In genomic region chr1:164644774-164645634, GRCh38 we compare ENCODE assay signal across 11 cellular contexts.
DNase-seq lines count a peak whose midpoint lies in the region; ATAC-seq and TF ChIP-seq lines count a peak whose summit lies in the region.
"Had no signal": no experiment of that assay in that cellular context is flagged by ENCODE, and none has a peak within 500 bp of the region (broad histone marks: within the 10 kb centered on the region; RNA-seq: fewer than 3 reads in every experiment).

No MANE protein-coding gene starts in this region.

- no peaks in the 10 kb centered on the region for H3K27me3 ChIP-seq in HUES48 (ENCODE audit: control insufficient read depth, insufficient read depth, low read length)
- H3K27me3 ChIP-seq in subcutaneous abdominal adipose tissue (ENCODE audit: control insufficient read depth in 5 of 5, insufficient read depth in 4 of 5, low read length in 5 of 5), result no peaks in the 10 kb centered on the region
- no peaks in the 10 kb centered on the region for H3K27me3 ChIP-seq in neuronal stem cell (ENCODE audit: control insufficient read depth in 3 of 3, insufficient read depth in 3 of 3, low read depth in 1 of 3, low read length in 3 of 3)

- peak overlapping the region; percentile 86 for H3K27ac Mint-ChIP-seq in glutamatergic neuron (ENCODE audit: unreplicated experiment)
- H3K27ac Mint-ChIP-seq: naive B cell had no signal

- peaks cover 23% of the 10 kb centered on the region for H3K4me1 Mint-ChIP-seq in glutamatergic neuron (ENCODE audit: low read depth, unreplicated experiment)
- H3K4me1 Mint-ChIP-seq: naive B cell had no signal

- no peak overlapping the region for H4K8ac ChIP-seq in neuronal stem cell (ENCODE audit: low read depth, low read length)

- no peak overlapping the region for H2AFZ ChIP-seq in neuronal stem cell (ENCODE audit: low read length)

- no peak overlapping the region for H3K23ac ChIP-seq in neuronal stem cell (ENCODE audit: low read depth, low read length, poor library complexity)

- H3K4me3 ChIP-seq in HUES48 (ENCODE audit: low read depth, low read length), result no peak overlapping the region
- H3K4me3 ChIP-seq in subcutaneous abdominal adipose tissue (ENCODE audit: low read depth in 1 of 5, low read length in 5 of 5), result no peak overlapping the region
- H3K4me3 ChIP-seq in neuronal stem cell (ENCODE audit: low read length in 2 of 2), result no peak overlapping the region

- no peak overlapping the region for H2BK5ac ChIP-seq in neuronal stem cell (ENCODE audit: low read length)

- no peak overlapping the region for H2BK12ac ChIP-seq in neuronal stem cell (ENCODE audit: low read length)

- H3K27me3 Mint-ChIP-seq in glutamatergic neuron (ENCODE audit: unreplicated experiment), result peaks cover 2% of the 10 kb centered on the region

- H2BK15ac ChIP-seq in neuronal stem cell (ENCODE audit: low read length), result no peak overlapping the region

- WGBS in neuronal stem cell (ENCODE audit: extremely low coverage in 2 of 2, insufficient read length in 2 of 2, insufficient replicate concordance in 1 of 2), 2 donors, result no CpG with 5 or more reads among the region's 6 CpGs

- H2BK120ac ChIP-seq in neuronal stem cell (ENCODE audit: low read depth, low read length), result no peak overlapping the region

- no peaks in the 10 kb centered on the region for H3K9me3 ChIP-seq in HUES48 (ENCODE audit: control insufficient read depth, insufficient read depth, low read length)
- H3K9me3 ChIP-seq in subcutaneous abdominal adipose tissue (ENCODE audit: control insufficient read depth in 5 of 5, low read length in 5 of 5), result no peaks in the 10 kb centered on the region
- H3K9me3 ChIP-seq in neuronal stem cell (replicated peaks in 1 of 2; ENCODE audit: control insufficient read depth in 2 of 2, insufficient read depth in 1 of 2, low read depth in 1 of 2, low read length in 2 of 2), result peaks cover 0 to 7% of the 10 kb centered on the region in 2 donors

- H3K4me2 ChIP-seq in neuronal stem cell (ENCODE audit: insufficient read depth, low read length, poor library complexity, severe bottlenecking), result no peak overlapping the region

- no peak overlapping the region for H2AK5ac ChIP-seq in neuronal stem cell (ENCODE audit: low read depth, low read length)

- no peak overlapping the region for H3K14ac ChIP-seq in neuronal stem cell (ENCODE audit: low read length)

- H3K27ac ChIP-seq in HUES48 (ENCODE audit: low read depth, low read length), result peak overlapping the region; percentile 17
- peak overlapping the region; percentile 67 for H3K27ac ChIP-seq in subcutaneous abdominal adipose tissue (ENCODE audit: low read depth, low read length)
- H3K27ac ChIP-seq in neuronal stem cell (replicated peaks; ENCODE audit: low read length), result no peak overlapping the region
- H3K27ac ChIP-seq: HL-60 had no signal

- H4K91ac ChIP-seq in neuronal stem cell (ENCODE audit: low read depth, low read length, poor library complexity), result no peak overlapping the region

- H3K4me3 Mint-ChIP-seq in glutamatergic neuron (ENCODE audit: unreplicated experiment), result no peak overlapping the region
- H3K4me3 Mint-ChIP-seq: naive B cell had no signal

- no peaks in the 10 kb centered on the region for H3K36me3 Mint-ChIP-seq in glutamatergic neuron (ENCODE audit: unreplicated experiment)
- H3K36me3 Mint-ChIP-seq: naive B cell had no signal

- H3K9ac ChIP-seq in HUES48 (ENCODE audit: low read depth, low read length), result no peak overlapping the region
- peak overlapping the region in 1 of 5 donors; percentile 17 for H3K9ac ChIP-seq in subcutaneous abdominal adipose tissue (ENCODE audit: low read length in 5 of 5)
- no peak overlapping the region for H3K9ac ChIP-seq in neuronal stem cell (ENCODE audit: low read depth, low read length, poor library complexity)

- no peak overlapping the region for H3K4ac ChIP-seq in neuronal stem cell (ENCODE audit: low read length)

- H3K9me3 Mint-ChIP-seq in glutamatergic neuron (ENCODE audit: unreplicated experiment), result peaks cover 3% of the 10 kb centered on the region

- H3K18ac ChIP-seq in neuronal stem cell (ENCODE audit: low read length), result no peak overlapping the region

- H3K4me1 ChIP-seq in HUES48 (ENCODE audit: control insufficient read depth, insufficient read depth, low read length) (peaks cover 48% of the 10 kb centered on the region), subcutaneous abdominal adipose tissue (ENCODE audit: control insufficient read depth in 5 of 5, insufficient read depth in 5 of 5, low read length in 5 of 5) (peaks cover 2 to 33% (median 19%) of the 10 kb centered on the region in 5 donors), neuronal stem cell (ENCODE audit: control insufficient read depth in 2 of 2, insufficient read depth in 1 of 2, low read depth in 1 of 2, low read length in 2 of 2) (peaks cover 19 to 48% of the 10 kb centered on the region in 2 donors)

- H3K79me1 ChIP-seq in neuronal stem cell (ENCODE audit: low read depth, low read length), result no peaks in the 10 kb centered on the region

- H3K36me3 ChIP-seq in HUES48 (ENCODE audit: control insufficient read depth, insufficient read depth, low read length), result peaks cover 30% of the 10 kb centered on the region
- peaks cover 0 to 5% (median 3%) of the 10 kb centered on the region in 5 donors for H3K36me3 ChIP-seq in subcutaneous abdominal adipose tissue (ENCODE audit: control insufficient read depth in 5 of 5, insufficient read depth in 5 of 5, low read length in 5 of 5)
- peaks cover 0 to 23% of the 10 kb centered on the region in 2 donors for H3K36me3 ChIP-seq in neuronal stem cell (replicated peaks in 1 of 2; ENCODE audit: control insufficient read depth in 2 of 2, insufficient read depth in 2 of 2, low read length in 2 of 2)

- DNase-seq in glutamatergic neuron, result no peak
- no peak for DNase-seq in stimulated activated CD4-positive, alpha-beta T cell treated with anti-CD3 and anti-CD28 coated beads, Interleukin-4, amount 100 ng/mL, for 4 hours
- DNase-seq in activated naive CD4-positive, alpha-beta T cell treated with Interleukin-2 at 50 U/mL for 16 hours, result no peak
- DNase-seq in neuronal stem cell (ENCODE audit: low spot score), result no peak
- DNase-seq: activated gamma-delta T cell, naive B cell, NCI-H524 had no signal

- no peak for TF ChIP-seq CTCF in glutamatergic neuron (IDR thresholded peaks at IDR 0.05; ENCODE audit: partially characterized antibody, unreplicated experiment)

- ATAC-seq in SK-N-SH treated with all-trans-retinoic acid at 6 μM for 48 hours, result peak; percentile 94

TF ChIP-seq in SK-N-SH treated with all-trans-retinoic acid at 6 μM for 48 hours, 23 proteins besides CTCF, POLR2A, EP300 and RAD21:
- TF ChIP-seq CREB5 (CRISPR knock-in tag; IDR thresholded peaks at IDR 0.05; ENCODE audit: low read depth) (no peak), ZFP30 (CRISPR knock-in tag; IDR thresholded peaks at IDR 0.05) (no peak), GLIS3 (CRISPR knock-in tag; IDR thresholded peaks at IDR 0.05) (no peak), ZC3H10 (CRISPR knock-in tag; IDR thresholded peaks at IDR 0.05) (no peak), CSRNP3 (CRISPR knock-in tag; IDR thresholded peaks at IDR 0.05) (no peak), OSR1 (CRISPR knock-in tag; IDR thresholded peaks at IDR 0.05) (no peak), PPARA (CRISPR knock-in tag; IDR thresholded peaks at IDR 0.05; ENCODE audit: borderline replicate concordance) (no peak), ZNF8 (CRISPR knock-in tag; IDR thresholded peaks at IDR 0.05) (no peak), SNAI2 (CRISPR knock-in tag; IDR thresholded peaks at IDR 0.05) (no peak), ESRRG (CRISPR knock-in tag; IDR thresholded peaks at IDR 0.05) (no peak), ARNTL (CRISPR knock-in tag; IDR thresholded peaks at IDR 0.05; ENCODE audit: borderline replicate concordance, low read depth) (no peak), TOX (CRISPR knock-in tag; IDR thresholded peaks at IDR 0.05; ENCODE audit: borderline replicate concordance) (no peak), CSDC2 (CRISPR knock-in tag; IDR thresholded peaks at IDR 0.05) (no peak), ZNF565 (CRISPR knock-in tag; conservative IDR thresholded peaks at IDR 0.05; ENCODE audit: low read depth) (no peak)
